15 cellular contexts compared by ENCODE assay signal in genomic region chr10:24820616-24821015, GRCh38.
DNase-seq lines count a peak whose midpoint lies in the region; ATAC-seq and TF ChIP-seq lines count a peak whose summit lies in the region.
"Had no signal": no experiment of that assay in that cellular context is flagged by ENCODE, and none has a peak within 500 bp of the region (broad histone marks: within the 10 kb centered on the region; RNA-seq: fewer than 3 reads in every experiment).

No MANE protein-coding gene starts in this region.

- 25% methylated on average over 1 of the region's 3 CpGs for WGBS in SK-N-SH (ENCODE audit: low lambda C conversion rate)

- intact Hi-C loops in A673 (cut with micrococcal nuclease; ENCODE audit: unreplicated experiment) = no loop called here

- peaks cover 40% of the 10 kb centered on the region for H3K4me1 Mint-ChIP-seq in activated naive CD4-positive, alpha-beta T cell treated with anti-CD3 and anti-CD28 coated beads, Interleukin-2, amount 50 U/mL, for 24 hours

- no peaks in the 10 kb centered on the region for H3K27me3 ChIP-seq in SK-N-SH (ENCODE audit: insufficient read depth)
- H3K27me3 ChIP-seq in A673 (replicated peaks; ENCODE audit: insufficient read depth, low read depth, low read length, poor library complexity) = no peaks in the 10 kb centered on the region

- no TSS peak for BruUV-seq in A673 (replicated peaks; lab: Mats Ljungman, UMichigan)

- H3K9me3 ChIP-seq in SK-N-SH = no peaks in the 10 kb centered on the region
- no peaks in the 10 kb centered on the region for H3K9me3 ChIP-seq in A673 (ENCODE audit: low read depth, low read length, poor library complexity, severe bottlenecking)
- H3K9me3 ChIP-seq: thoracic aorta had no signal

- H3K4me3 Mint-ChIP-seq in activated naive CD4-positive, alpha-beta T cell treated with anti-CD3 and anti-CD28 coated beads, Interleukin-2, amount 50 U/mL, for 24 hours = no peak overlapping the region
- H3K4me3 Mint-ChIP-seq: activated B cell treated with CpG ODN at 0.5 μM for 24 hours; CD8-positive, alpha-beta memory T cell had no signal

- CTCF ChIA-PET in SK-N-SH (lab: Yijun Ruan, JAX) (no interaction called here), A673 (lab: Charles Lee) (no interaction called here)

- no peak for TF ChIP-seq CTCF in SK-N-SH (IDR thresholded peaks at IDR 0.05)
- no peak for TF ChIP-seq CTCF in A673 (conservative IDR thresholded peaks at IDR 0.05; ENCODE audit: low read depth, low read length)

- H3K79me2 ChIP-seq in SK-N-SH (ENCODE audit: insufficient read depth) = no peaks in the 10 kb centered on the region

- peak overlapping the region; percentile 12 for H3K27ac Mint-ChIP-seq in activated naive CD4-positive, alpha-beta T cell treated with anti-CD3 and anti-CD28 coated beads, Interleukin-2, amount 50 U/mL, for 24 hours
- H3K27ac Mint-ChIP-seq: activated B cell treated with CpG ODN at 0.5 μM for 24 hours had no signal

- ATAC-seq in esophagus mucosa = peak; percentile 97
- ATAC-seq in GM18505 (IDR thresholded peaks at IDR 0.05; ENCODE audit: unreplicated experiment) = no peak
- ATAC-seq in GM19324 (IDR thresholded peaks at IDR 0.05; ENCODE audit: low FRiP score, unreplicated experiment) = no peak
- ATAC-seq: left lobe of liver, sciatic nerve had no signal

- no peak overlapping the region for H3K27ac ChIP-seq in SK-N-SH (ENCODE audit: low read depth in 2 of 2, low read length in 1 of 2)
- H3K27ac ChIP-seq in A673 (ENCODE audit: low read depth, low read length, poor library complexity, severe bottlenecking) = no peak overlapping the region
- H3K27ac ChIP-seq: thoracic aorta had no signal

- no peaks in the 10 kb centered on the region for H3K9me2 ChIP-seq in SK-N-SH

- no peak overlapping the region for H3K9ac ChIP-seq in SK-N-SH

- H2AFZ ChIP-seq in SK-N-SH (ENCODE audit: low read depth) = no peak overlapping the region

- no peak overlapping the region for H3K4me2 ChIP-seq in SK-N-SH

- no peaks in the 10 kb centered on the region for H4K20me1 ChIP-seq in SK-N-SH (ENCODE audit: insufficient read depth)

- no peaks in the 10 kb centered on the region for H3K36me3 Mint-ChIP-seq in activated naive CD4-positive, alpha-beta T cell treated with anti-CD3 and anti-CD28 coated beads, Interleukin-2, amount 50 U/mL, for 24 hours
- H3K36me3 Mint-ChIP-seq: CD8-positive, alpha-beta memory T cell had no signal

- no peak for DNase-seq in activated naive CD4-positive, alpha-beta T cell (lab: John Stamatoyannopoulos, UW)
- DNase-seq in SK-N-SH (no peak), Ammon's horn (ENCODE audit: low spot score) (no peak), A673 (ENCODE audit: low spot score) (no peak)
- DNase-seq: activated B cell treated with CpG ODN at 0.5 μM for 24 hours; CD8-positive, alpha-beta memory T cell; NCI-H2081 treated with DMSO at 0.1 percent for 48 hours; stimulated activated CD4-positive, alpha-beta T cell treated with anti-CD3 and anti-CD28 coated beads, Interleukin-2, amount 100 ng/mL, for 48 hours had no signal

- no peak for TF ChIP-seq EP300 in SK-N-SH (IDR thresholded peaks at IDR 0.05; ENCODE audit: borderline replicate concordance in 1 of 2, low read depth in 1 of 2, low read length in 1 of 2)

- no peak for TF ChIP-seq RAD21 in SK-N-SH (IDR thresholded peaks at IDR 0.05; ENCODE audit: low read length)

- H3F3A ChIP-seq in SK-N-SH (replicated peaks; ENCODE audit: insufficient read depth) = peaks cover 4% of the 10 kb centered on the region

- POLR2A ChIA-PET in SK-N-SH (lab: Yijun Ruan, JAX) (no interaction called here), A673 (lab: Charles Lee; ENCODE audit: low non-redundant PET) (no interaction called here)

- no peak for TF ChIP-seq POLR2A in GM18505 (IDR thresholded peaks at IDR 0.05; ENCODE audit: borderline replicate concordance, extremely low read depth, insufficient read depth, insufficient read length)

- H3K27me3 Mint-ChIP-seq in activated naive CD4-positive, alpha-beta T cell treated with anti-CD3 and anti-CD28 coated beads, Interleukin-2, amount 50 U/mL, for 24 hours = no peaks in the 10 kb centered on the region
- H3K27me3 Mint-ChIP-seq: activated B cell treated with CpG ODN at 0.5 μM for 24 hours; CD8-positive, alpha-beta memory T cell had no signal

- H3K4me1 ChIP-seq in SK-N-SH (ENCODE audit: control insufficient read depth in 1 of 2, insufficient read depth in 2 of 2, low read depth in 1 of 2, low read length in 1 of 2) = peaks cover 0 to 3% of the 10 kb centered on the region in 2 experiments; a peak in 3 of 4 replicates
- no peaks in the 10 kb centered on the region for H3K4me1 ChIP-seq in A673 (ENCODE audit: insufficient read depth, low read length, poor library complexity, severe bottlenecking)

- no peaks in the 10 kb centered on the region for H3K9me3 Mint-ChIP-seq in activated naive CD4-positive, alpha-beta T cell treated with anti-CD3 and anti-CD28 coated beads, Interleukin-2, amount 50 U/mL, for 24 hours
- H3K9me3 Mint-ChIP-seq: activated B cell treated with CpG ODN at 0.5 μM for 24 hours; CD8-positive, alpha-beta memory T cell had no signal

- H3K36me3 ChIP-seq in SK-N-SH (replicated peaks in 1 of 2; ENCODE audit: control insufficient read depth in 1 of 2, insufficient read depth in 2 of 2, low read length in 1 of 2) (no peaks in the 10 kb centered on the region), A673 (ENCODE audit: insufficient read depth, low read length, poor library complexity, severe bottlenecking) (no peaks in the 10 kb centered on the region)
- H3K36me3 ChIP-seq: thoracic aorta had no signal

- no peak overlapping the region for H3K4me3 ChIP-seq in SK-N-SH (ENCODE audit: low read depth in 2 of 2, low read length in 1 of 2)
- H3K4me3 ChIP-seq in A673 (ENCODE audit: low read depth, low read length, poor library complexity, severe bottlenecking) = no peak overlapping the region
- H3K4me3 ChIP-seq: thoracic aorta had no signal

TF ChIP-seq in SK-N-SH, 30 proteins besides CTCF, POLR2A, EP300 and RAD21:
- no peak for TF ChIP-seq TCF12 (IDR thresholded peaks at IDR 0.05)
- TF ChIP-seq PBX3 (IDR thresholded peaks at IDR 0.05) = 0 out of 2 replicates have a peak, but pooled peaks have one; percentile 28
- no peak for TF ChIP-seq RCOR1 (IDR thresholded peaks at IDR 0.05; ENCODE audit: low read length)
TF ChIP-seq in SK-N-SH: peak in this region for 1.
